In genomic region chr19:53581871-53582279, GRCh38 we compare ENCODE assay signal across 17 cellular contexts. TPM values are rescaled to one million over a fixed set of nuclear protein-coding genes. Genes with fewer than 3 reads are reported as not detected.
"Had no signal": no experiment of that assay in that cellular context is flagged by ENCODE, and none has a peak within 500 bp of the region (broad histone marks: within the 10 kb centered on the region; RNA-seq: fewer than 3 reads in every experiment).

No MANE protein-coding gene starts in this region.

- H3K27me3 ChIP-seq: dorsolateral prefrontal cortex, esophagus muscularis mucosa, hepatocyte, neutrophil, tibial artery had no signal

- H3K4me1 Mint-ChIP-seq: mesothelial cell of epicardium had no signal

- H3K4me3 Mint-ChIP-seq: mesothelial cell of epicardium had no signal

- H3K4me3 ChIP-seq: dorsolateral prefrontal cortex, esophagus muscularis mucosa, hepatocyte, lower lobe of right lung, skin epidermis, tibial artery had no signal

- DNase-seq: activated CD4-positive, alpha-beta T cell treated with anti-CD3 and anti-CD28 coated beads, Interleukin-2, amount 50 U/mL, for 48 hours; activated effector memory CD4-positive, alpha-beta T cell treated with Interleukin-2 at 50 U/mL for 16 hours; activated naive CD4-positive, alpha-beta T cell treated with anti-CD3 and anti-CD28 coated beads, Interleukin-2, amount 50 U/mL, for 16 hours; dorsolateral prefrontal cortex; lower lobe of right lung; stimulated activated CD4-positive, alpha-beta T cell treated with anti-CD3 and anti-CD28 coated beads, Interleukin-15, amount 100 ng/mL, for 24 hours; stimulated activated CD4-positive, alpha-beta T cell treated with anti-CD3 and anti-CD28 coated beads, Interleukin-4, amount 100 ng/mL, for 1 hour; stimulated activated naive CD4-positive, alpha-beta T cell; T-helper 1 cell; tibial artery had no signal

- H3K27ac ChIP-seq: dorsolateral prefrontal cortex, esophagus muscularis mucosa, hepatocyte, lower lobe of right lung, neutrophil, skin epidermis, tibial artery had no signal

- H3K79me2 ChIP-seq: hepatocyte had no signal

- H3K4me1 ChIP-seq: esophagus muscularis mucosa, lower lobe of right lung, tibial artery had no signal

- H2AFZ ChIP-seq: hepatocyte had no signal

- H3K4me2 ChIP-seq: hepatocyte had no signal

- H3K27ac Mint-ChIP-seq: mesothelial cell of epicardium had no signal

RNA-seq across cellular contexts. Expression of gene DPRX, which starts 49.9 kb away (rescaled TPM):
- total RNA-seq: esophagus muscularis mucosa, glomerular endothelial cell, hepatocyte, lower lobe of right lung, mesothelial cell of epicardium, subcutaneous adipose tissue had no signal
- polyA plus RNA-seq: hepatocyte had no signal
